ENCODE assay signal across 14 cellular contexts in the genomic region with DNA sequence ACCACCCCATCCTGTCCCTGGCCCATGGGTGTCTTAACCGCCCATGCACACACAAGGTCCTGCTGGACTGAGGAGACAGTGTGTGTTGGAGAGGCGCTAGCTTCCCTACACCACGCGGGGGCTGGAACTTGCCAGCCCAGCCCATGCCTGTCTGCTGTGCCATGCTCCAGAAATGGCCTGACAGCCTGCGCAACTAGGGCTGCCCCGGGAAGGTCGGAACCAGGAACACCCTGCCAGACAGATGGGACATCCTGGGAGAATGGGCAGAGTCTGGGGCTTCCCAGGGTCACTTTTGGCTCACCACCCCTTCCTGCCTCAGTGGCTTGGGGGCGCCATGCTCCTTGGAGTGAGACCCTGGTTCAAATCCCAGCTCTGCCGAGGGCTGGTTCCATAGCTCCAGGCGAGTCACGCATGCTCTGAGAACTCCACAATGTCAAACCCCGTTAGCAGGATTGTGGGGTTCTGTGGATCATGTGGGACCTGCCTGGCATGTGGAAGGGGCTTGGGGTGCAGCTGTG.
"Had no signal": no experiment of that assay in that cellular context is flagged by ENCODE, and none has a peak within 500 bp of the region (broad histone marks: within the 10 kb centered on the region; RNA-seq: fewer than 3 reads in every experiment).

No MANE protein-coding gene starts in this region.

- H3K4me1 Mint-ChIP-seq: activated naive CD8-positive, alpha-beta T cell treated with anti-CD3 and anti-CD28 coated beads, Interleukin-2, amount 10 ng/mL, durations not matched to agents 7 days and 5 days had no signal

- DNase-seq: activated CD4-positive, alpha-beta memory T cell treated with anti-CD3 and anti-CD28 coated beads for 36 hours; activated naive CD8-positive, alpha-beta T cell treated with anti-CD3 and anti-CD28 coated beads, Interleukin-2, amount 10 ng/mL, durations not matched to agents 7 days and 5 days; activated T-cell treated with anti-CD3 and anti-CD28 coated beads, Interleukin-2, amount 50 U/mL, for 4 hours; effector memory CD8-positive, alpha-beta T cell; immature natural killer cell; mucosa of descending colon; naive thymus-derived CD8-positive, alpha-beta T cell; nucleus accumbens; sigmoid colon; stimulated activated naive CD4-positive, alpha-beta T cell treated with Interleukin-2 at 50 U/mL for 16 hours had no signal

- H3K9me3 ChIP-seq: ascending aorta, mucosa of descending colon, sigmoid colon had no signal

- H3K4me1 ChIP-seq: ascending aorta had no signal

- H3K4me3 Mint-ChIP-seq: activated CD4-positive, alpha-beta memory T cell treated with anti-CD3 and anti-CD28 coated beads for 36 hours; activated naive CD8-positive, alpha-beta T cell treated with anti-CD3 and anti-CD28 coated beads, Interleukin-2, amount 10 ng/mL, durations not matched to agents 7 days and 5 days; activated T-cell treated with anti-CD3 and anti-CD28 coated beads, Interleukin-2, amount 50 U/mL, for 4 hours; effector memory CD8-positive, alpha-beta T cell; immature natural killer cell; naive thymus-derived CD8-positive, alpha-beta T cell had no signal

- H3K4me3 ChIP-seq: ascending aorta, cardiac muscle cell, coronary artery, lung, mucosa of descending colon, sigmoid colon had no signal

- H3K27me3 Mint-ChIP-seq: activated CD4-positive, alpha-beta memory T cell treated with anti-CD3 and anti-CD28 coated beads for 36 hours; activated naive CD8-positive, alpha-beta T cell treated with anti-CD3 and anti-CD28 coated beads, Interleukin-2, amount 10 ng/mL, durations not matched to agents 7 days and 5 days; effector memory CD8-positive, alpha-beta T cell; naive thymus-derived CD8-positive, alpha-beta T cell had no signal

- H3K27ac Mint-ChIP-seq: activated CD4-positive, alpha-beta memory T cell treated with anti-CD3 and anti-CD28 coated beads for 36 hours; activated naive CD8-positive, alpha-beta T cell treated with anti-CD3 and anti-CD28 coated beads, Interleukin-2, amount 10 ng/mL, durations not matched to agents 7 days and 5 days; effector memory CD8-positive, alpha-beta T cell had no signal

- H3K9me3 Mint-ChIP-seq: activated CD4-positive, alpha-beta memory T cell treated with anti-CD3 and anti-CD28 coated beads for 36 hours; activated naive CD8-positive, alpha-beta T cell treated with anti-CD3 and anti-CD28 coated beads, Interleukin-2, amount 10 ng/mL, durations not matched to agents 7 days and 5 days; activated T-cell treated with anti-CD3 and anti-CD28 coated beads, Interleukin-2, amount 50 U/mL, for 4 hours; effector memory CD8-positive, alpha-beta T cell; immature natural killer cell; naive thymus-derived CD8-positive, alpha-beta T cell had no signal

- H3K27me3 ChIP-seq: ascending aorta, cardiac muscle cell, sigmoid colon had no signal
